ENCODE assay signal across 9 cellular contexts in genomic region chr4:81030061-81030616, GRCh38. TPM values are rescaled to one million over a fixed set of nuclear protein-coding genes. Genes with fewer than 3 reads are reported as not detected.
DNase-seq lines count a peak whose midpoint lies in the region; ATAC-seq, FAIRE-seq and TF ChIP-seq lines count a peak whose summit lies in the region.
"Had no signal": no experiment of that assay in that cellular context is flagged by ENCODE, and none has a peak within 500 bp of the region (broad histone marks: within the 10 kb centered on the region; RNA-seq: fewer than 3 reads in every experiment).

No MANE protein-coding gene starts in this region.

- H2BK120ac ChIP-seq in mesendoderm (ENCODE audit: low read depth, low read length) = no peak overlapping the region

- H3K56ac ChIP-seq in mesendoderm (ENCODE audit: low read length) = no peak overlapping the region

- in situ Hi-C loops in astrocyte of the spinal cord (cut with HindIII; ENCODE audit: low sequenced_read_pairs) (no loop called here), GM13977 (cut with MboI; ENCODE audit: low pct_unique_long_range_greater_than_20kb, low sequenced_read_pairs, unreplicated experiment) (no loop called here)

- H3K36me3 ChIP-seq in mesendoderm (ENCODE audit: control insufficient read depth, insufficient read depth, low read length) (no peaks in the 10 kb centered on the region), thyroid gland (no peaks in the 10 kb centered on the region)

- no peak overlapping the region for H3K9ac ChIP-seq in mesendoderm (ENCODE audit: low read length)

- intact Hi-C loops in thyroid gland (cut with DNase I) = no loop called here

- no peaks in the 10 kb centered on the region for H3K79me2 ChIP-seq in mesendoderm (ENCODE audit: control insufficient read depth, insufficient read depth, low read length)

- no peaks in the 10 kb centered on the region for H3K4me1 ChIP-seq in A549
- peaks cover 2% of the 10 kb centered on the region for H3K4me1 ChIP-seq in mesendoderm (ENCODE audit: control insufficient read depth, low read depth, low read length)
- peaks cover 7 to 12% of the 10 kb centered on the region in 2 donors for H3K4me1 ChIP-seq in thyroid gland

- H3K27me3 ChIP-seq in mesendoderm (ENCODE audit: insufficient read depth, low read length, poor library complexity) (peaks cover 14% of the 10 kb centered on the region), thyroid gland (peaks cover 3% of the 10 kb centered on the region)

- 19% methylated on average over 13 of the region's 13 CpGs for WGBS in A549 (ENCODE audit: missing lambda C conversion rate)
- no CpG with 5 or more reads among the region's 13 CpGs for WGBS in mesendoderm (ENCODE audit: extremely low coverage, insufficient coverage, low lambda C conversion rate)
- WGBS in thyroid gland, 2 donors = 5 to 6% methylated on average over 13 of the region's 13 CpGs

- H3K4ac ChIP-seq in mesendoderm (ENCODE audit: low read depth, low read length) = no peak overlapping the region

- H3K27ac ChIP-seq in A549 = no peak overlapping the region
- no peak overlapping the region for H3K27ac ChIP-seq in mesendoderm (ENCODE audit: low read depth, low read length)
- no peak overlapping the region for H3K27ac ChIP-seq in thyroid gland

- H3K79me1 ChIP-seq in mesendoderm (ENCODE audit: low read length) = no peaks in the 10 kb centered on the region

- ATAC-seq in A549 = no peak

- H4K5ac ChIP-seq in mesendoderm (ENCODE audit: low read length) = no peak overlapping the region

- TF ChIP-seq CTCF in A549 (IDR thresholded peaks at IDR 0.05) (no peak), HFF-Myc (IDR thresholded peaks at IDR 0.05; ENCODE audit: low read depth, low read length, missing control alignments) (no peak), astrocyte of the spinal cord (IDR thresholded peaks at IDR 0.05; ENCODE audit: low read depth, low read length) (no peak), thyroid gland (IDR thresholded peaks at IDR 0.05) (no peak), GM13977 (IDR thresholded peaks at IDR 0.05; ENCODE audit: extremely low read depth, insufficient read depth, missing control alignments) (no peak)

- H2AK5ac ChIP-seq in mesendoderm (ENCODE audit: low read length) = no peak overlapping the region

- no peaks in the 10 kb centered on the region for H3K9me3 ChIP-seq in A549
- no peaks in the 10 kb centered on the region for H3K9me3 ChIP-seq in thyroid gland

- TF ChIP-seq RAD21 in A549 (conservative IDR thresholded peaks at IDR 0.05 in 1 of 2, IDR thresholded peaks at IDR 0.05 in 1 of 2) = no peak

- H2BK5ac ChIP-seq in mesendoderm (ENCODE audit: low read length) = no peak overlapping the region

- no peak for TF ChIP-seq EP300 in A549 (IDR thresholded peaks at IDR 0.05)

- TF ChIP-seq POLR2A in A549 (IDR thresholded peaks at IDR 0.05; ENCODE audit: low read length) = no peak
- no peak for TF ChIP-seq POLR2A in thyroid gland (IDR thresholded peaks at IDR 0.05)

- CTCF ChIA-PET in A549 (lab: Yijun Ruan, JAX) = interaction anchor here (2.4 to 2.8 kb wide), 2 partner anchors 10 to 40 kb away, joined by 8 to 9 read pairs; no protein-coding TSS in a partner anchor

- H3K4me2 ChIP-seq in A549 (peak overlapping the region; percentile 59), mesendoderm (ENCODE audit: low read length) (peak overlapping the region; percentile 86)

- no peak for FAIRE-seq in A549 (lab: Jason Lieb, UNC)
- FAIRE-seq: HTR-8/SVneo had no signal

- no peak overlapping the region for H4K8ac ChIP-seq in mesendoderm (ENCODE audit: low read depth, low read length)

- DNase-seq in A549 (ENCODE audit: low read depth in 1 of 2, low spot score in 1 of 2) (no peak), HFF-Myc (ENCODE audit: extremely low read depth, low read depth) (no peak), astrocyte of the spinal cord (ENCODE audit: low read depth, low spot score) (no peak), mesendoderm (peak; percentile 70), thyroid gland (no peak), T1000 (lab: John Stamatoyannopoulos, UW) (no peak), GM13977 (ENCODE audit: low spot score) (no peak), NCI-H1105 (lab: John Stamatoyannopoulos, UW) (no peak)

- H2BK15ac ChIP-seq in mesendoderm (replicated peaks; ENCODE audit: low read depth) = no peak overlapping the region

- no peak overlapping the region; the same call in 2 of the 3 replicates for H3K4me3 ChIP-seq in A549
- peak overlapping the region; percentile 9; the same call in 1 of the 2 replicates for H3K4me3 ChIP-seq in HFF-Myc (replicated peaks; ENCODE audit: low read depth, low read length)
- H3K4me3 ChIP-seq in astrocyte of the spinal cord (ENCODE audit: low read depth, low read length) = peak overlapping the region; percentile 40
- no peak overlapping the region for H3K4me3 ChIP-seq in mesendoderm (ENCODE audit: low read length)
- no peak overlapping the region for H3K4me3 ChIP-seq in thyroid gland (replicated peaks in 1 of 3)

- no peak overlapping the region for H3K18ac ChIP-seq in mesendoderm (ENCODE audit: low read length)

- POLR2A ChIA-PET in A549 (lab: Yijun Ruan, JAX) = no interaction called here

- H3K23ac ChIP-seq in mesendoderm (ENCODE audit: low read length) = no peak overlapping the region

TF ChIP-seq in A549, 52 proteins besides CTCF, POLR2A, EP300 and RAD21:
- TF ChIP-seq KDM5A (IDR thresholded peaks at IDR 0.05) (no peak), NFE2L2 (conservative IDR thresholded peaks at IDR 0.05; ENCODE audit: low read length) (no peak), RCOR1 (IDR thresholded peaks at IDR 0.05; ENCODE audit: low read depth, low read length) (no peak), JUN (IDR thresholded peaks at IDR 0.05) (no peak), HOXA7 (CRISPR knock-in tag; IDR thresholded peaks at IDR 0.05) (no peak), ZNF302 (CRISPR knock-in tag; IDR thresholded peaks at IDR 0.05) (no peak), RARB (CRISPR knock-in tag; IDR thresholded peaks at IDR 0.05) (no peak), MYC (IDR thresholded peaks at IDR 0.05; ENCODE audit: borderline replicate concordance, low read length) (no peak)

RNA-seq across cellular contexts. Expression of gene BMP3, which starts 0.4 kb away (rescaled TPM):
- polyA plus RNA-seq in A549 (2011; rRNA removed) (not detected in 2 replicates), A549 (2017; fragmentation: RNase III; extraction: RNeasy Plus Mini Kit Qiagen cat#74134 plus additional on column Dnase treatment) (not detected in 3 replicates)
- not detected in 2 replicates for polyA plus RNA-seq in A549 (2012; cell fraction: cytosol; rRNA removed)
- polyA plus RNA-seq in A549 (2012; cell fraction: nucleus; rRNA removed) = 0.01 TPM in 1 of 2 replicates, not detected in the other
- polyA minus RNA-seq in A549 (2011; rRNA and poly(A)+ RNA removed) = not detected in 2 replicates
- 0.03 TPM for polyA plus RNA-seq in mesendoderm (2013, experiment 1 of 2)
- polyA plus RNA-seq in mesendoderm (2013, experiment 2 of 2) = 0.01 TPM
- total RNA-seq in thyroid gland = under 1 TPM in 3 of 4 donors, not detected in 1; 0.13 to 0.45 (median 0.15) TPM

Comparison
In these comparisons a context has a peak if more than half of its experiments do, and no peak if none do; other contexts are left out.
1. H3K4me3 ChIP-seq: peak in HFF-Myc (single experiment) and astrocyte of the spinal cord (single experiment); none in A549 (single experiment), mesendoderm (single experiment) and thyroid gland (0 of 3).